ENCODE assay signal across 9 cellular contexts in the genomic region with DNA sequence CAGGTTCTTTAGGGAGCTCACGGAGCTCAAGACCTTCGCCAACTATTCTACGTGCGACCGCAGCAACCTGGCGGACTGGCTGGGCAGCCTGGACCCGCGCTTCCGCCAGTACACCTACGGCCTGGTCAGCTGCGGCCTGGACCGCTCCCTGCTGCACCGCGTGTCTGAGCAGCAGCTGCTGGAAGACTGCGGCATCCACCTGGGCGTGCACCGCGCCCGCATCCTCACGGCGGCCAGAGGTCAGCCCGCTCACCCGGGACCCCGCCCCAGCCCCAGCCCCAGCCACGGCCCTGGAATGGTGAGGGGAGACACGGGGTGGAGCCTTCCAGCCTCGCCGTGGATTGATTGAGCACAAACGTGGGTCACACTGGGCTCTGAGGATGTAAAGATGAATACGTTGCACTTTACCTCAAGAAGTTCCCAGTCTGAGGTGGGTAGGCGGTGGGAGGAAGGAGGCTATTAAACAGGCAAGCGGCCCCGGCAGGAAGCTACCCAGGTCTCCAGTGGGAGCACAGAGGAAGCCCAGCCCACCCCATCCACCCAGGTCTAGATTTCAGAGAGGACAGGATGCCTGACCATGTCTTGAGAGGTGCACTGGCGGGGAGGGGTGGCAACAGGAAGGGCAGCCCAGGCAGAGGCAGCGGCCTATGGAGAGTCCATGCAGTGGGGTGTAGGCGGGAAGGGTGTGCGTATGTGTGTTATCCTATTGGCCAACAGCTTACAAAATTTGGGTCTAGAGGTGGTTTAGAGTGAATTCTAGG. TPM values are rescaled to one million over a fixed set of nuclear protein-coding genes. Genes with fewer than 3 reads are reported as not detected.
DNase-seq lines count a peak whose midpoint lies in the region; ATAC-seq, FAIRE-seq and TF ChIP-seq lines count a peak whose summit lies in the region.
"Had no signal": no experiment of that assay in that cellular context is flagged by ENCODE, and none has a peak within 500 bp of the region (broad histone marks: within the 10 kb centered on the region; RNA-seq: fewer than 3 reads in every experiment).

No MANE protein-coding gene starts in this region.

- H3K4me3 ChIP-seq in K562 = no peak overlapping the region
- peak overlapping the region; percentile 15 for H3K4me3 ChIP-seq in mucosa of descending colon
- H3K4me3 ChIP-seq in brain microvascular endothelial cell (ENCODE audit: low read depth, low read length) = no peak overlapping the region

- H4K20me1 ChIP-seq in K562 (replicated peaks; ENCODE audit: control insufficient read depth, insufficient read depth, low read length) = no peaks in the 10 kb centered on the region

- intact Hi-C loops in CD4-positive, alpha-beta T cell (cut with DNase I, micrococcal nuclease) = loop anchor here in 1 of 2 experiments (10.0 kb wide), 1 partner anchor 160 kb away; no protein-coding TSS in a partner anchor
- intact Hi-C loops in K562 (cut with micrococcal nuclease) = no loop called here
- intact Hi-C loops in mucosa of descending colon (cut with DNase I, micrococcal nuclease) = no loop called here

- no peaks in the 10 kb centered on the region for H3K36me3 ChIP-seq in K562 (ENCODE audit: control insufficient read depth, insufficient read depth, low read length)
- no peaks in the 10 kb centered on the region for H3K36me3 ChIP-seq in mucosa of descending colon (ENCODE audit: low read depth)
- H3K36me3 ChIP-seq in brain microvascular endothelial cell (replicated peaks) = no peaks in the 10 kb centered on the region

- H3K27me3 ChIP-seq in CD4-positive, alpha-beta T cell (ENCODE audit: control insufficient read depth, insufficient read depth, low read length) = no peaks in the 10 kb centered on the region
- H3K27me3 ChIP-seq in K562 (ENCODE audit: control insufficient read depth in 2 of 2, insufficient read depth in 2 of 2, low read length in 2 of 2) = peaks cover 11 to 44% of the 10 kb centered on the region in 2 experiments; a peak in 3 of 5 replicates
- peaks cover 6% of the 10 kb centered on the region for H3K27me3 ChIP-seq in brain microvascular endothelial cell (replicated peaks)

- H3K9me3 Mint-ChIP-seq in CD4-positive, alpha-beta T cell = no peaks in the 10 kb centered on the region

- H3K9me3 ChIP-seq in CD4-positive, alpha-beta T cell (ENCODE audit: control insufficient read depth, low read length) = no peaks in the 10 kb centered on the region
- no peaks in the 10 kb centered on the region for H3K9me3 ChIP-seq in K562 (replicated peaks; ENCODE audit: control insufficient read depth, insufficient read depth, low read depth, low read length)
- H3K9me3 ChIP-seq in mucosa of descending colon = no peaks in the 10 kb centered on the region

- peak overlapping the region in 1 of 2 experiments; percentile 88; a peak in 2 of 4 replicates for H3K9ac ChIP-seq in K562 (ENCODE audit: insufficient read depth in 1 of 2, low read depth in 2 of 2, low read length in 2 of 2)

- TF ChIP-seq CTCF in CD4-positive, alpha-beta T cell (IDR thresholded peaks at IDR 0.05) = no peak
- TF ChIP-seq CTCF in K562 (IDR thresholded peaks at IDR 0.05 in 2 of 3, conservative IDR thresholded peaks at IDR 0.05 in 1 of 3; ENCODE audit: insufficient read depth in 2 of 3, low read depth in 1 of 3, low read length in 3 of 3) (no peak), mucosa of descending colon (IDR thresholded peaks at IDR 0.05) (no peak), brain microvascular endothelial cell (IDR thresholded peaks at IDR 0.05; ENCODE audit: low read depth, low read length, missing control alignments) (no peak)

- H3K79me2 ChIP-seq in K562 (ENCODE audit: control insufficient read depth, insufficient read depth, low read length) = no peaks in the 10 kb centered on the region

- peak overlapping the region; percentile 76 for H2AFZ ChIP-seq in K562 (ENCODE audit: low read depth, low read length)

- no peak for TF ChIP-seq POLR2A in K562 (conservative IDR thresholded peaks at IDR 0.05)

- CTCF ChIA-PET in CD4-positive, alpha-beta T cell (lab: Charles Lee) = interaction anchor here (1.3 kb wide), 1 partner anchor 49 kb away, joined by 4 read pairs; a partner anchor contains a TSS
- CTCF ChIA-PET in K562 (lab: Yijun Ruan, JAX; ENCODE audit: low intra/inter-chr PET ratio) = no interaction called here

- peaks cover 27% of the 10 kb centered on the region for H3K36me3 Mint-ChIP-seq in CD4-positive, alpha-beta T cell (ENCODE audit: low read depth)

- no peaks in the 10 kb centered on the region for H3K9me1 ChIP-seq in K562 (ENCODE audit: control insufficient read depth, insufficient read depth, low read length)

- H3K4me1 Mint-ChIP-seq in CD4-positive, alpha-beta T cell (ENCODE audit: low read depth) = peaks cover 36% of the 10 kb centered on the region

- H3K4me1 ChIP-seq in K562 (replicated peaks in 1 of 2; ENCODE audit: control insufficient read depth in 2 of 2, insufficient read depth in 2 of 2, low read length in 2 of 2) (peaks cover 6 to 26% of the 10 kb centered on the region in 2 experiments; a peak in 4 of 5 replicates), mucosa of descending colon (ENCODE audit: low read depth) (peaks cover 2% of the 10 kb centered on the region)

- no peak for DNase-seq in CD4-positive, alpha-beta T cell
- DNase-seq in K562 (ENCODE audit: extremely low read depth in 1 of 4, low spot score in 3 of 4) (no peak), mucosa of descending colon (peak; percentile 41 to 73 (median 72)), dedifferentiated amniotic fluid mesenchymal stem cell (ENCODE audit: extremely low spot score) (no peak), brain microvascular endothelial cell (no peak), GF-D8 (lab: John Stamatoyannopoulos, UW) (no peak), HUDEP-2 (lab: John Stamatoyannopoulos, UW; ENCODE audit: unreplicated experiment in 76 of 76) (no peak)

- no TSS peak for BruUV-seq in K562 (replicated peaks; lab: Mats Ljungman, UMichigan)

- peak overlapping the region; percentile 64 for H3K27ac Mint-ChIP-seq in CD4-positive, alpha-beta T cell

- ATAC-seq in CD4-positive, alpha-beta T cell (ENCODE audit: poor library complexity) = no peak
- peak; percentile 8 for ATAC-seq in HG02870 (IDR thresholded peaks at IDR 0.05; ENCODE audit: unreplicated experiment)
- no peak for ATAC-seq in K562
- ATAC-seq in mucosa of descending colon = peak; percentile 68

- FAIRE-seq in K562 (lab: Jason Lieb, UNC) = no peak

- in situ Hi-C loops in K562 (cut with MboI) (no loop called here), brain microvascular endothelial cell (cut with HindIII; ENCODE audit: low pct_ligation_motif_present, low sequenced_read_pairs) (no loop called here)

- WGBS in K562 (ENCODE audit: insufficient coverage, low coverage, missing lambda C conversion rate) = 54% methylated on average over 22 of the region's 37 CpGs

- TF ChIP-seq RAD21 in K562 (CRISPR knock-in tag; conservative IDR thresholded peaks at IDR 0.05 in 1 of 2, IDR thresholded peaks at IDR 0.05 in 1 of 2) = no peak

- peak overlapping the region; percentile 66; the same call in 1 of the 2 replicates for H3K4me2 ChIP-seq in K562 (ENCODE audit: insufficient read depth, low read length)

- peaks cover 8% of the 10 kb centered on the region for H3K27me3 Mint-ChIP-seq in CD4-positive, alpha-beta T cell

- no peak overlapping the region for H3K27ac ChIP-seq in CD4-positive, alpha-beta T cell (ENCODE audit: low read depth, low read length)
- H3K27ac ChIP-seq in K562 (ENCODE audit: extremely low read depth, low read depth, low read length) (no peak overlapping the region; the same call in 2 of the 3 replicates), brain microvascular endothelial cell (no peak overlapping the region)
- H3K27ac ChIP-seq: SK-N-MC had no signal

- POLR2A ChIA-PET in CD4-positive, alpha-beta T cell (lab: Charles Lee) = interaction anchor here (1.0 to 4.9 kb wide), 10 partner anchors 14 to 343 kb away, joined by 3 to 31 read pairs (median 4); a partner anchor contains a TSS
- POLR2A ChIA-PET in K562 (lab: Yijun Ruan, JAX) = interaction anchor here (0.6 to 1.1 kb wide), 4 partner anchors 9 to 29 kb away, joined by 3 to 5 read pairs (median 3); no protein-coding TSS in a partner anchor

- TF ChIP-seq EP300 in K562 (IDR thresholded peaks at IDR 0.05; ENCODE audit: low read length) = no peak

- peak overlapping the region; percentile 94 for H3K4me3 Mint-ChIP-seq in CD4-positive, alpha-beta T cell

RNA-seq across cellular contexts. Expression of a gene that starts 13.7 kb away (rescaled TPM):
- 10 to 100 TPM; 12.5 to 15.4 TPM for total RNA-seq in CD4-positive, alpha-beta T cell
- total RNA-seq in K562 (2011; cell fraction: chromatin; rRNA removed; ENCODE audit: low replicate concordance) = 1.5 and 2.4 TPM in 2 replicates
- 1.6 and 3.2 TPM in 2 replicates for total RNA-seq in K562 (2011; cell fraction: nucleolus; rRNA removed)
- 0.69 and 0.81 TPM in 2 replicates for total RNA-seq in K562 (2011; cell fraction: nucleoplasm; rRNA removed)
- total RNA-seq in K562 (2014; rRNA removed) = 0.08 and 0.09 TPM in 2 replicates
- total RNA-seq in K562 (2014; rRNA removed; fragmentation: Illumina TruSeq; extraction: Trizol) = 0.10 and 0.29 TPM in 2 replicates
- 0.08 and 0.11 TPM in 2 replicates for total RNA-seq in K562 (2015; rRNA removed; fragmentation: Illumina TruSeq; extraction: Trizol)
- total RNA-seq in K562 (2021) = 0.54 and 0.55 TPM in 2 replicates
- 0.15 and 0.30 TPM in 2 replicates for polyA plus RNA-seq in K562 (2011; rRNA removed)
- polyA plus RNA-seq in K562 (2011; cell fraction: cytosol; rRNA removed) = 0.19 and 0.30 TPM in 2 replicates
- 0.94 and 1.5 TPM in 2 replicates for polyA plus RNA-seq in K562 (2011; cell fraction: nucleus; rRNA removed)
- polyA plus RNA-seq in K562 (2012) = 0.12 and 1.5 TPM in 2 replicates
- 0.07 and 0.12 TPM in 2 replicates for polyA plus RNA-seq in K562 (2014; fragmentation: Illumina TruSeq; extraction: Trizol)
- polyA plus RNA-seq in K562 (2014; fragmentation: Nextera tagmentation; extraction: Ambion mirVana) = not detected
- polyA plus RNA-seq in K562 (2014; rRNA removed) = 0.04 and 0.31 TPM in 2 replicates
- 0.09 and 0.21 TPM in 2 replicates for polyA minus RNA-seq in K562 (2011; rRNA and poly(A)+ RNA removed)
- 0.38 and 0.73 TPM in 2 replicates for polyA minus RNA-seq in K562 (2011; cell fraction: cytosol; rRNA and poly(A)+ RNA removed)
- polyA minus RNA-seq in K562 (2011; cell fraction: nucleus; rRNA and poly(A)+ RNA removed) = 0.44 and 0.67 TPM in 2 replicates
- total RNA-seq in mucosa of descending colon = 10 to 100 TPM; 12.8 to 16.4 (median 15.0) TPM

RNA-seq across cellular contexts. Expression of a gene that starts 15.1 kb away (rescaled TPM):
- total RNA-seq in CD4-positive, alpha-beta T cell = under 1 TPM; 0.16 to 0.17 TPM
- total RNA-seq in K562 (2011; cell fraction: chromatin; rRNA removed; ENCODE audit: low replicate concordance) = not detected in 2 replicates
- total RNA-seq in K562 (2011; cell fraction: nucleolus; rRNA removed) = 0.26 and 0.33 TPM in 2 replicates
- 0.73 TPM in 1 of 2 replicates, not detected in the other for total RNA-seq in K562 (2011; cell fraction: nucleoplasm; rRNA removed)
- total RNA-seq in K562 (2014; rRNA removed) = 0.14 and 0.33 TPM in 2 replicates
- not detected in 2 replicates for total RNA-seq in K562 (2014; rRNA removed; fragmentation: Illumina TruSeq; extraction: Trizol)
- 0.15 and 0.36 TPM in 2 replicates for total RNA-seq in K562 (2015; rRNA removed; fragmentation: Illumina TruSeq; extraction: Trizol)
- total RNA-seq in K562 (2021) = 0.86 and 2.3 TPM in 2 replicates
- polyA plus RNA-seq in K562 (2011; rRNA removed) = 0.11 and 0.17 TPM in 2 replicates
- 0.21 and 0.25 TPM in 2 replicates for polyA plus RNA-seq in K562 (2011; cell fraction: cytosol; rRNA removed)
- 0.10 and 0.41 TPM in 2 replicates for polyA plus RNA-seq in K562 (2011; cell fraction: nucleus; rRNA removed)
- 0.77 and 0.97 TPM in 2 replicates for polyA plus RNA-seq in K562 (2012)
- 0.13 and 0.68 TPM in 2 replicates for polyA plus RNA-seq in K562 (2014; fragmentation: Illumina TruSeq; extraction: Trizol)
- polyA plus RNA-seq in K562 (2014; fragmentation: Nextera tagmentation; extraction: Ambion mirVana) = 1 to 10 TPM in 1 of 2 experiments, under 1 TPM in 1; 0.22 to 1.0 TPM
- polyA plus RNA-seq in K562 (2014; rRNA removed) = 0.64 and 0.82 TPM in 2 replicates
- polyA minus RNA-seq in K562 (2011; rRNA and poly(A)+ RNA removed) = not detected in 2 replicates
- polyA minus RNA-seq in K562 (2011; cell fraction: cytosol; rRNA and poly(A)+ RNA removed) = 1.0 TPM in 2 replicates
- 0.40 and 0.56 TPM in 2 replicates for polyA minus RNA-seq in K562 (2011; cell fraction: nucleus; rRNA and poly(A)+ RNA removed)
- under 1 TPM; 0.23 to 0.39 (median 0.35) TPM for total RNA-seq in mucosa of descending colon

RNA-seq across cellular contexts. Expression of a gene that starts 20.2 kb away (rescaled TPM):
- not detected for total RNA-seq in CD4-positive, alpha-beta T cell
- total RNA-seq in K562 (2011; cell fraction: chromatin; rRNA removed; ENCODE audit: low replicate concordance) = not detected in 2 replicates
- total RNA-seq in K562 (2011; cell fraction: nucleolus; rRNA removed) = not detected in 2 replicates
- total RNA-seq in K562 (2011; cell fraction: nucleoplasm; rRNA removed) = not detected in 2 replicates
- total RNA-seq in K562 (2014; rRNA removed) = not detected in 2 replicates
- total RNA-seq in K562 (2014; rRNA removed; fragmentation: Illumina TruSeq; extraction: Trizol) = not detected in 2 replicates
- total RNA-seq in K562 (2015; rRNA removed; fragmentation: Illumina TruSeq; extraction: Trizol) = not detected in 2 replicates
- not detected in 2 replicates for total RNA-seq in K562 (2021)
- not detected in 2 replicates for polyA plus RNA-seq in K562 (2011; rRNA removed)
- polyA plus RNA-seq in K562 (2011; cell fraction: cytosol; rRNA removed) = not detected in 2 replicates
- not detected in 2 replicates for polyA plus RNA-seq in K562 (2011; cell fraction: nucleus; rRNA removed)
- polyA plus RNA-seq in K562 (2012) = not detected in 2 replicates
- not detected in 2 replicates for polyA plus RNA-seq in K562 (2014; fragmentation: Illumina TruSeq; extraction: Trizol)
- polyA plus RNA-seq in K562 (2014; fragmentation: Nextera tagmentation; extraction: Ambion mirVana) = not detected
- not detected in 2 replicates for polyA plus RNA-seq in K562 (2014; rRNA removed)
- polyA minus RNA-seq in K562 (2011; rRNA and poly(A)+ RNA removed) = not detected in 2 replicates
- not detected in 2 replicates for polyA minus RNA-seq in K562 (2011; cell fraction: cytosol; rRNA and poly(A)+ RNA removed)
- not detected in 2 replicates for polyA minus RNA-seq in K562 (2011; cell fraction: nucleus; rRNA and poly(A)+ RNA removed)
- not detected for total RNA-seq in mucosa of descending colon

RNA-seq across cellular contexts. Expression of a gene that starts 20.8 kb away (rescaled TPM):
- under 1 TPM; 0.44 to 0.45 TPM for total RNA-seq in CD4-positive, alpha-beta T cell
- 18.4 and 42.1 TPM in 2 replicates for total RNA-seq in K562 (2011; cell fraction: chromatin; rRNA removed; ENCODE audit: low replicate concordance)
- 22.6 and 30.0 TPM in 2 replicates for total RNA-seq in K562 (2011; cell fraction: nucleolus; rRNA removed)
- 26.1 and 28.6 TPM in 2 replicates for total RNA-seq in K562 (2011; cell fraction: nucleoplasm; rRNA removed)
- total RNA-seq in K562 (2014; rRNA removed) (3.1 and 3.4 TPM in 2 replicates), K562 (2014; rRNA removed; fragmentation: Illumina TruSeq; extraction: Trizol) (1.8 and 3.1 TPM in 2 replicates), K562 (2015; rRNA removed; fragmentation: Illumina TruSeq; extraction: Trizol) (2.4 and 3.1 TPM in 2 replicates), K562 (2021) (4.3 and 5.5 TPM in 2 replicates), mucosa of descending colon (1 to 10 TPM; 4.2 to 10.0 (median 8.6) TPM)
- polyA plus RNA-seq in K562 (2011; rRNA removed) (2.4 and 4.0 TPM in 2 replicates), K562 (2014; fragmentation: Illumina TruSeq; extraction: Trizol) (3.9 and 4.5 TPM in 2 replicates), K562 (2014; fragmentation: Nextera tagmentation; extraction: Ambion mirVana) (under 1 TPM; 0.24 to 0.32 TPM), K562 (2014; rRNA removed) (2.6 TPM in 2 replicates)
- 2.7 and 5.5 TPM in 2 replicates for polyA plus RNA-seq in K562 (2011; cell fraction: cytosol; rRNA removed)
- polyA plus RNA-seq in K562 (2011; cell fraction: nucleus; rRNA removed) = 7.8 and 15.8 TPM in 2 replicates
- 2.4 and 2.9 TPM in 2 replicates for polyA plus RNA-seq in K562 (2012)
- 7.2 and 11.6 TPM in 2 replicates for polyA minus RNA-seq in K562 (2011; rRNA and poly(A)+ RNA removed)
- polyA minus RNA-seq in K562 (2011; cell fraction: cytosol; rRNA and poly(A)+ RNA removed) = 2.6 and 6.5 TPM in 2 replicates
- polyA minus RNA-seq in K562 (2011; cell fraction: nucleus; rRNA and poly(A)+ RNA removed) = 13.5 and 15.0 TPM in 2 replicates

RNA-seq across cellular contexts. Expression of a gene that starts 27.9 kb away (rescaled TPM):
- 10 to 100 TPM; 22.1 to 23.9 TPM for total RNA-seq in CD4-positive, alpha-beta T cell
- total RNA-seq in K562 (2011; cell fraction: chromatin; rRNA removed; ENCODE audit: low replicate concordance) = 13.2 and 36.1 TPM in 2 replicates
- 33.4 and 34.0 TPM in 2 replicates for total RNA-seq in K562 (2011; cell fraction: nucleolus; rRNA removed)
- total RNA-seq in K562 (2011; cell fraction: nucleoplasm; rRNA removed) = 27.2 and 30.3 TPM in 2 replicates
- 121 and 122 TPM in 2 replicates for total RNA-seq in K562 (2014; rRNA removed)
- total RNA-seq in K562 (2014; rRNA removed; fragmentation: Illumina TruSeq; extraction: Trizol) = 59.5 and 62.7 TPM in 2 replicates
- total RNA-seq in K562 (2015; rRNA removed; fragmentation: Illumina TruSeq; extraction: Trizol) = 70.6 and 71.4 TPM in 2 replicates
- total RNA-seq in K562 (2021) = 106 and 108 TPM in 2 replicates
- polyA plus RNA-seq in K562 (2011; rRNA removed) = 64.6 and 105 TPM in 2 replicates
- 64.6 and 142 TPM in 2 replicates for polyA plus RNA-seq in K562 (2011; cell fraction: cytosol; rRNA removed)
- polyA plus RNA-seq in K562 (2011; cell fraction: nucleus; rRNA removed) = 48.3 and 71.0 TPM in 2 replicates
- polyA plus RNA-seq in K562 (2012) = 89.9 and 120 TPM in 2 replicates
- polyA plus RNA-seq in K562 (2014; fragmentation: Illumina TruSeq; extraction: Trizol) = 127 and 137 TPM in 2 replicates
- polyA plus RNA-seq in K562 (2014; fragmentation: Nextera tagmentation; extraction: Ambion mirVana) = 10 to 100 TPM; 22.0 to 25.1 TPM
- 104 and 109 TPM in 2 replicates for polyA plus RNA-seq in K562 (2014; rRNA removed)
- polyA minus RNA-seq in K562 (2011; rRNA and poly(A)+ RNA removed) = 31.5 and 60.7 TPM in 2 replicates
- 27.9 and 61.6 TPM in 2 replicates for polyA minus RNA-seq in K562 (2011; cell fraction: cytosol; rRNA and poly(A)+ RNA removed)
- polyA minus RNA-seq in K562 (2011; cell fraction: nucleus; rRNA and poly(A)+ RNA removed) = 14.4 and 16.8 TPM in 2 replicates
- 10 to 100 TPM; 71.7 to 82.4 (median 81.3) TPM for total RNA-seq in mucosa of descending colon

Comparison
In these comparisons a context has a peak if more than half of its experiments do, and no peak if none do; other contexts are left out.
1. ATAC-seq: peak in HG02870 (single experiment) and mucosa of descending colon (single experiment); none in CD4-positive, alpha-beta T cell (single experiment) and K562 (single experiment).
2. DNase-seq: peak in mucosa of descending colon (3 of 3); none in CD4-positive, alpha-beta T cell (0 of 10), K562 (0 of 4), dedifferentiated amniotic fluid mesenchymal stem cell (single experiment), brain microvascular endothelial cell (single experiment), GF-D8 (single experiment) and HUDEP-2 (0 of 76).